In the genomic region with DNA sequence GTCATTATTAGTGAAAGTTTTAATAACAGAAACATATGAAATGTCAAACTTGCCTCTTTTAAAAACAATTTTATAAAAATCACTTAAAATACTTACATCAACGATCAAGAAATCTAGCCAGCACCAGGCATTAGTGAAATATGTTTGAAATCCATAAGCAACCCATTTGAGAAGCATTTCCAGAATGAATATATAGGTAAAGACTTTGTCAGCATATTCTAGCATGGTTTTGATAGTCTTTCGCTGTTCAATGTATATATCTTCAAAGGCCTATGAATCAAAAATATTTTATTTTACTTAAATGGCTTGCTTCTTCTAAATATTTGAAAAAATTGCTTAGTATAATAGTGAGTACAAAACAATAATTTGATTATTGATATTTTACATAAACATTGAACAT, we compare ENCODE assay signal across 23 cellular contexts.
DNase-seq lines count a peak whose midpoint lies in the region; ATAC-seq, FAIRE-seq and TF ChIP-seq lines count a peak whose summit lies in the region.
"Had no signal": no experiment of that assay in that cellular context is flagged by ENCODE, and none has a peak within 500 bp of the region (broad histone marks: within the 10 kb centered on the region; RNA-seq: fewer than 3 reads in every experiment).

No MANE protein-coding gene starts in this region.

- no peak overlapping the region for H3K4me3 Mint-ChIP-seq in astrocyte (ENCODE audit: unreplicated experiment)
- H3K4me3 Mint-ChIP-seq: CD14-positive monocyte; CD4-positive, alpha-beta T cell; CD8-positive, alpha-beta memory T cell; GM23338; H9 had no signal

- peak overlapping the region; percentile 91 for H3K27ac Mint-ChIP-seq in astrocyte (ENCODE audit: unreplicated experiment)
- H3K27ac Mint-ChIP-seq: CD14-positive monocyte; CD4-positive, alpha-beta T cell; CD8-positive, alpha-beta memory T cell; GM23338; H9 had no signal

- no peak for TF ChIP-seq CTCF in SK-N-SH (IDR thresholded peaks at IDR 0.05)
- no peak for TF ChIP-seq CTCF in astrocyte (IDR thresholded peaks at IDR 0.05; ENCODE audit: insufficient read depth, low read depth, low read length)
- no peak for TF ChIP-seq CTCF in hepatocyte (IDR thresholded peaks at IDR 0.05; ENCODE audit: poor library complexity)

- peak overlapping the region; percentile 18; the same call in 1 of the 2 replicates for H2AFZ ChIP-seq in SK-N-SH (ENCODE audit: low read depth)
- H2AFZ ChIP-seq in astrocyte (ENCODE audit: low read depth, low read length): no peak overlapping the region
- no peak overlapping the region for H2AFZ ChIP-seq in hepatocyte
- H2AFZ ChIP-seq: GM23338 had no signal

- DNase-seq in SK-N-SH: no peak
- DNase-seq in astrocyte (ENCODE audit: low read depth): no peak
- DNase-seq in hepatocyte (ENCODE audit: low spot score): no peak
- no peak for DNase-seq in effector memory CD4-positive, alpha-beta T cell
- DNase-seq: 8988T; ACHN; AML-193; CD4-positive, alpha-beta T cell; CD8-positive, alpha-beta memory T cell; DMS79; GDM1; H9 had no signal

- peaks cover 19% of the 10 kb centered on the region for H3F3A ChIP-seq in SK-N-SH (replicated peaks; ENCODE audit: insufficient read depth)

- no peak for TF ChIP-seq EP300 in SK-N-SH (IDR thresholded peaks at IDR 0.05; ENCODE audit: borderline replicate concordance in 1 of 2, low read depth in 1 of 2, low read length in 1 of 2)

- no peak for FAIRE-seq in astrocyte (lab: Jason Lieb, UNC)
- FAIRE-seq: A549, D721Med, GM12878, GM19239 had no signal

- no peak for TF ChIP-seq RAD21 in SK-N-SH (IDR thresholded peaks at IDR 0.05; ENCODE audit: low read length)

- POLR2A ChIA-PET in SK-N-SH (lab: Yijun Ruan, JAX): no interaction called here

- no peaks in the 10 kb centered on the region for H3K36me3 Mint-ChIP-seq in astrocyte (ENCODE audit: low read depth, unreplicated experiment)
- H3K36me3 Mint-ChIP-seq: CD14-positive monocyte; CD8-positive, alpha-beta memory T cell had no signal

- H3K9ac ChIP-seq in SK-N-SH (no peak overlapping the region), astrocyte (ENCODE audit: low read length) (no peak overlapping the region)
- H3K9ac ChIP-seq: BLaER1 treated with 17β-estradiol and CSF1 and Interleukin-3, amounts not matched to agents 10 nM and 100 nM had no signal

- H4K20me1 ChIP-seq in SK-N-SH (ENCODE audit: insufficient read depth) (no peaks in the 10 kb centered on the region), astrocyte (ENCODE audit: insufficient read depth, low read length) (no peaks in the 10 kb centered on the region), hepatocyte (ENCODE audit: insufficient read depth, poor library complexity, severe bottlenecking) (no peaks in the 10 kb centered on the region)
- H4K20me1 ChIP-seq: BLaER1 treated with 17β-estradiol and CSF1 and Interleukin-3, amounts not matched to agents 10 nM and 100 nM had no signal

- no peaks in the 10 kb centered on the region for H3K27me3 Mint-ChIP-seq in astrocyte (ENCODE audit: low read depth, unreplicated experiment)
- H3K27me3 Mint-ChIP-seq: CD4-positive, alpha-beta T cell; CD8-positive, alpha-beta memory T cell had no signal

- H3K4me2 ChIP-seq in SK-N-SH (no peak overlapping the region), astrocyte (ENCODE audit: low read length) (no peak overlapping the region), hepatocyte (peak overlapping the region; percentile 22)
- H3K4me2 ChIP-seq: A549; BLaER1 treated with 17β-estradiol and CSF1 and Interleukin-3, amounts not matched to agents 10 nM and 100 nM; GM23338 had no signal

- H3K4me1 ChIP-seq in SK-N-SH (ENCODE audit: control insufficient read depth in 1 of 2, insufficient read depth in 2 of 2, low read depth in 1 of 2, low read length in 1 of 2): peaks cover 10 to 29% of the 10 kb centered on the region in 2 experiments
- peaks cover 12% of the 10 kb centered on the region for H3K4me1 ChIP-seq in astrocyte (ENCODE audit: insufficient read depth, low read length)
- peaks cover 11% of the 10 kb centered on the region for H3K4me1 ChIP-seq in hepatocyte (ENCODE audit: insufficient read depth)
- no peaks in the 10 kb centered on the region for H3K4me1 ChIP-seq in effector memory CD4-positive, alpha-beta T cell (ENCODE audit: control insufficient read depth, insufficient read depth, low read length, poor library complexity, severe bottlenecking)
- H3K4me1 ChIP-seq: BLaER1 treated with 17β-estradiol and CSF1 and Interleukin-3, amounts not matched to agents 10 nM and 100 nM had no signal

- H3K9me3 ChIP-seq in SK-N-SH (no peaks in the 10 kb centered on the region), astrocyte (ENCODE audit: insufficient read depth, low read depth, low read length) (no peaks in the 10 kb centered on the region), hepatocyte (ENCODE audit: low read depth) (no peaks in the 10 kb centered on the region)
- H3K9me3 ChIP-seq in effector memory CD4-positive, alpha-beta T cell (ENCODE audit: control insufficient read depth, low read length): no peaks in the 10 kb centered on the region
- H3K9me3 ChIP-seq: A549; BE2C; BLaER1 treated with 17β-estradiol and CSF1 and Interleukin-3, amounts not matched to agents 10 nM and 100 nM had no signal

- H3K9me3 Mint-ChIP-seq in astrocyte (ENCODE audit: unreplicated experiment): no peaks in the 10 kb centered on the region
- H3K9me3 Mint-ChIP-seq: CD4-positive, alpha-beta T cell; CD8-positive, alpha-beta memory T cell; GM23338; H9 had no signal

- H3K27ac ChIP-seq in SK-N-SH (ENCODE audit: low read depth in 2 of 2, low read length in 1 of 2) (peak overlapping the region; percentile 67 to 94; a peak in 3 of 4 replicates), astrocyte (ENCODE audit: low read depth, low read length) (no peak overlapping the region), hepatocyte (no peak overlapping the region)
- no peak overlapping the region for H3K27ac ChIP-seq in effector memory CD4-positive, alpha-beta T cell (ENCODE audit: insufficient read depth, low read length, poor library complexity, severe bottlenecking)
- H3K27ac ChIP-seq: A549; BLaER1 treated with 17β-estradiol and CSF1 and Interleukin-3, amounts not matched to agents 10 nM and 100 nM had no signal

- no peaks in the 10 kb centered on the region for H3K9me2 ChIP-seq in SK-N-SH
- no peaks in the 10 kb centered on the region for H3K9me2 ChIP-seq in hepatocyte (replicated peaks; ENCODE audit: insufficient read depth)

- H3K79me2 ChIP-seq in SK-N-SH (ENCODE audit: insufficient read depth) (no peaks in the 10 kb centered on the region), astrocyte (ENCODE audit: insufficient read depth, low read length) (no peaks in the 10 kb centered on the region), hepatocyte (no peaks in the 10 kb centered on the region)

- H3K27me3 ChIP-seq in SK-N-SH (ENCODE audit: insufficient read depth) (no peaks in the 10 kb centered on the region), astrocyte (ENCODE audit: insufficient read depth, low read length) (no peaks in the 10 kb centered on the region), hepatocyte (no peaks in the 10 kb centered on the region)
- H3K27me3 ChIP-seq in effector memory CD4-positive, alpha-beta T cell (replicated peaks; ENCODE audit: control insufficient read depth, insufficient read depth, low read length, poor library complexity, severe bottlenecking): no peaks in the 10 kb centered on the region
- H3K27me3 ChIP-seq: BE2C; BLaER1 treated with 17β-estradiol and CSF1 and Interleukin-3, amounts not matched to agents 10 nM and 100 nM had no signal

- peaks cover 30% of the 10 kb centered on the region for H3K4me1 Mint-ChIP-seq in astrocyte (ENCODE audit: low read depth, unreplicated experiment)
- H3K4me1 Mint-ChIP-seq: CD14-positive monocyte; CD8-positive, alpha-beta memory T cell had no signal

- ATAC-seq in SK-N-SH treated with all-trans-retinoic acid at 6 μM for 48 hours (no peak), GM21825 (IDR thresholded peaks at IDR 0.05; ENCODE audit: unreplicated experiment) (no peak)
- ATAC-seq: A549, GM12878, GM23338, HCT116 had no signal

- CTCF ChIA-PET in SK-N-SH (lab: Yijun Ruan, JAX): interaction anchor here (0.9 to 1.9 kb wide), 2 partner anchors 91 to 96 kb away, joined by 3 to 12 read pairs; a partner anchor contains a TSS

- WGBS in SK-N-SH (ENCODE audit: low lambda C conversion rate): 52% methylated on average over 2 of the region's 2 CpGs
- WGBS in hepatocyte (ENCODE audit: low lambda C conversion rate, missing lambda C conversion rate): 89% methylated on average over 2 of the region's 2 CpGs

- H3K36me3 ChIP-seq in SK-N-SH (replicated peaks in 1 of 2; ENCODE audit: control insufficient read depth in 1 of 2, insufficient read depth in 2 of 2, low read length in 1 of 2) (no peaks in the 10 kb centered on the region), astrocyte (ENCODE audit: insufficient read depth, low read length) (no peaks in the 10 kb centered on the region), hepatocyte (replicated peaks; ENCODE audit: insufficient read depth, low read depth) (no peaks in the 10 kb centered on the region)
- no peaks in the 10 kb centered on the region for H3K36me3 ChIP-seq in effector memory CD4-positive, alpha-beta T cell (ENCODE audit: control insufficient read depth, insufficient read depth, low read length)
- H3K36me3 ChIP-seq: BE2C; BLaER1 treated with 17β-estradiol and CSF1 and Interleukin-3, amounts not matched to agents 10 nM and 100 nM had no signal

- H3K4me3 ChIP-seq in SK-N-SH (ENCODE audit: low read depth in 2 of 2, low read length in 1 of 2) (no peak overlapping the region), astrocyte (ENCODE audit: insufficient read depth, low read depth, low read length) (no peak overlapping the region), hepatocyte (no peak overlapping the region)
- H3K4me3 ChIP-seq in effector memory CD4-positive, alpha-beta T cell (ENCODE audit: insufficient read depth, low read depth, low read length, poor library complexity, severe bottlenecking): no peak overlapping the region
- H3K4me3 ChIP-seq: A549; BLaER1 treated with 17β-estradiol and CSF1 and Interleukin-3, amounts not matched to agents 10 nM and 100 nM; GM12878; GM23338 had no signal

TF ChIP-seq in SK-N-SH, 30 proteins besides CTCF, POLR2A, EP300 and RAD21 (continues in another document):
- TF ChIP-seq SMC3 (IDR thresholded peaks at IDR 0.05; ENCODE audit: low read depth, low read length) (no peak), GABPA (IDR thresholded peaks at IDR 0.05; ENCODE audit: low read depth) (no peak), RXRA (IDR thresholded peaks at IDR 0.05; ENCODE audit: borderline replicate concordance, low read depth) (no peak), FOSL2 (IDR thresholded peaks at IDR 0.05; ENCODE audit: borderline replicate concordance, low read depth) (no peak), ELF1 (IDR thresholded peaks at IDR 0.05) (no peak), MEF2A (IDR thresholded peaks at IDR 0.05; ENCODE audit: borderline replicate concordance, low read depth) (no peak)

Comparison
In these comparisons a context has a peak if more than half of its experiments do, and no peak if none do; other contexts are left out.
1. H3K27ac ChIP-seq: peak in SK-N-SH (2 of 2); none in astrocyte (single experiment), hepatocyte (single experiment) and effector memory CD4-positive, alpha-beta T cell (single experiment).